In genomic region chr20:44614525-44614924, GRCh38 we compare ENCODE assay signal across 10 cellular contexts. TPM values are rescaled to one million over a fixed set of nuclear protein-coding genes. Genes with fewer than 3 reads are reported as not detected.
A peak's percentile ranks its signal among the peaks of the same experiment; 100 is the strongest.
DNase-seq lines count a peak whose midpoint lies in the region; ATAC-seq lines count a peak whose summit lies in the region.
"Had no signal": no experiment of that assay in that cellular context is flagged by ENCODE, and none has a peak within 500 bp of the region (broad histone marks: within the 10 kb centered on the region; RNA-seq: fewer than 3 reads in every experiment).

No MANE protein-coding gene starts in this region.

- H3K27me3 Mint-ChIP-seq in T-cell = no peaks in the 10 kb centered on the region

- intact Hi-C loops in cardiac septum (cut with DNase I) = loop anchor here (5.0 to 10.0 kb wide), 2 partner anchors 70 to 402 kb away; partner anchors contain the start of gene OSER1
- intact Hi-C loops in posterior cingulate gyrus (cut with DNase I) = loop anchor here (5.0 to 10.0 kb wide), 3 partner anchors 140 to 400 kb away; partner anchors contain the start of genes OSER1 and TTPAL

- H3K79me2 ChIP-seq in ACC112 (ENCODE audit: control insufficient read depth, insufficient read depth, low read length, unreplicated experiment) = peaks cover 2% of the 10 kb centered on the region

- H3K36me3 Mint-ChIP-seq in T-cell = peaks cover 10% of the 10 kb centered on the region

- peak overlapping the region; percentile 18; the same call in 1 of the 2 replicates for H3K27ac ChIP-seq in ACC112 (ENCODE audit: low read depth, low read length)
- H3K27ac ChIP-seq: epithelial cell of prostate had no signal

- H3K4me1 Mint-ChIP-seq in T-cell = peaks cover 76 to 80% (median 77%) of the 10 kb centered on the region in 3 donors

- CTCF ChIA-PET in T-cell (lab: Charles Lee) = interaction anchor here in 1 of 2 donors (0.6 kb wide), 1 partner anchor 540 kb away, joined by 3 read pairs; no protein-coding TSS in a partner anchor

- ATAC-seq in T-cell (replicated peaks in 1 of 4) (no peak), GM18498 (IDR thresholded peaks at IDR 0.05; ENCODE audit: unreplicated experiment) (no peak), HG02763 (IDR thresholded peaks at IDR 0.05; ENCODE audit: unreplicated experiment) (no peak)

- H3K9me3 Mint-ChIP-seq in T-cell = no peaks in the 10 kb centered on the region

- peak overlapping the region in 1 of 3 donors; percentile 80 for H3K4me3 Mint-ChIP-seq in T-cell

- H3K27ac Mint-ChIP-seq in T-cell = peak overlapping the region; percentile 92 to 93

- H3K27me3 ChIP-seq in ACC112 (ENCODE audit: insufficient read depth, low read length) = no peaks in the 10 kb centered on the region

- no peak overlapping the region for H2AFZ ChIP-seq in ACC112 (ENCODE audit: low read length, unreplicated experiment)

- DNase-seq in T-cell (no peak), cardiac septum (ENCODE audit: low spot score) (peak; percentile 80), posterior cingulate gyrus (peak in 7 of 10 donors; percentile 31 to 88 (median 44)), AG20443 (ENCODE audit: low spot score) (no peak), middle frontal gyrus (ENCODE audit: extremely low spot score, low spot score) (no peak)
- DNase-seq: GF-D8 had no signal

- POLR2A ChIA-PET in T-cell (lab: Charles Lee) = interaction anchor here in 1 of 2 donors (1.0 kb wide), 1 partner anchor 96 kb away, joined by 20 read pairs; no protein-coding TSS in a partner anchor

- peaks cover 13% of the 10 kb centered on the region for H3K4me1 ChIP-seq in ACC112 (ENCODE audit: control insufficient read depth, insufficient read depth, low read length, unreplicated experiment)

- H3K4me3 ChIP-seq in ACC112 (ENCODE audit: low read depth, low read length) = no peak overlapping the region

- no peaks in the 10 kb centered on the region; the same call in 1 of the 2 replicates for H3K36me3 ChIP-seq in ACC112 (ENCODE audit: insufficient read depth, low read length)

RNA-seq across cellular contexts. Expression of gene PKIG, which starts 32.1 kb away (rescaled TPM):
- total RNA-seq in T-cell (1 to 10 TPM; 2.1 to 7.7 (median 4.7) TPM), cardiac septum (274 TPM)

RNA-seq across cellular contexts. Expression of gene ADA, which starts 37.0 kb away (rescaled TPM):
- total RNA-seq in T-cell = 10 to 100 TPM; 21.9 to 42.1 (median 33.3) TPM
- total RNA-seq in cardiac septum = 4.1 TPM

Comparison
In these comparisons a context has a peak if more than half of its experiments do, and no peak if none do; other contexts are left out.
1. DNase-seq: peak in cardiac septum (single experiment) and posterior cingulate gyrus (7 of 10); none in T-cell (0 of 34), AG20443 (single experiment) and middle frontal gyrus (single experiment).
2. RNA of gene PKIG, which starts 32.1 kb away (total RNA-seq): 274 TPM in cardiac septum (single experiment); 2.1 to 7.7 TPM in T-cell; every median in the first group is over 10 times any median in the second.